ENCODE assay signal across 1 cellular context in genomic region chr3:39153977-39154299, GRCh38.
TF ChIP-seq lines count a peak whose summit lies in the region.

No MANE protein-coding gene starts in this region.

TF ChIP-seq in A549, 52 proteins besides CTCF, POLR2A, EP300 and RAD21 (continued from another document):
- TF ChIP-seq HDAC2 (IDR thresholded peaks at IDR 0.05) (no peak), FOXS1 (CRISPR knock-in tag; IDR thresholded peaks at IDR 0.05) (no peak), HOXB5 (CRISPR knock-in tag; IDR thresholded peaks at IDR 0.05) (no peak), RFX5 (IDR thresholded peaks at IDR 0.05) (no peak)
